ENCODE assay signal across 18 cellular contexts in the genomic region with DNA sequence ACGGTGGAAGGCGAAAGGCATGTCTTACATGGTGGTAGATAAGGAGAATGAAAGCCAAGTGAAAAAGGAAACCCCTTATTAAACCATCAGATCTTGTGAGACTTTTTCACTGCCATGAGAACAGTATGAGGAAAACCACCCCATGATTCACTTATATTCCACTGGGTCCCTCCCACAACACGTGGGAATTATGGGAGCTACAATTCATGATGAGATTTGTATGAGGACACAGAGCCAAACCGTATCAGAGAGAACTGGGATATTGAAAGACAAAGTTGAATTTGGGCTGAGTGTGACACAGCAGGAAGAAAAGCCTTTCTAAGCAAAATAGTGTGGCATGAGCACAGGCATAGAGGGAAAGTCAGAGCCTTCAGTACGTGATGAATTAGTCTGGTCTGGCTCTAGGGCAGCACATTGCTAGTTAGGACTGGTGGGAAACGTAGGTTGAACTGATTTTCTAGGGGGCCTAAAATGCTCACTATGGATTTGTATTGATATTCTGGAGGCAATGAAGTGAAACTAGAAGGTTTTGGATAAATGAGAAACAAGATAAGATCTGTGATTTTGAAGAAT.
"Had no signal": no experiment of that assay in that cellular context is flagged by ENCODE, and none has a peak within 500 bp of the region (broad histone marks: within the 10 kb centered on the region; RNA-seq: fewer than 3 reads in every experiment).

No MANE protein-coding gene starts in this region.

- H3K4me3 ChIP-seq: dorsolateral prefrontal cortex, gastrocnemius medialis, heart left ventricle, left lung, right atrium auricular region, thyroid gland had no signal

- H3K27ac ChIP-seq: dorsolateral prefrontal cortex, gastrocnemius medialis, heart left ventricle, left lung, right atrium auricular region, thyroid gland had no signal

- H3K4me3 Mint-ChIP-seq: activated CD4-positive, alpha-beta T cell treated with anti-CD3 and anti-CD28 coated beads for 36 hours; WTC11 had no signal

- H3K27ac Mint-ChIP-seq: activated CD4-positive, alpha-beta T cell treated with anti-CD3 and anti-CD28 coated beads for 36 hours; activated naive CD4-positive, alpha-beta T cell treated with anti-CD3 and anti-CD28 coated beads, Interleukin-2, amount 50 U/mL, for 72 hours; progenitor cell of endocrine pancreas; WTC11 had no signal

- FAIRE-seq: urothelium cell line had no signal

- H3K9me3 ChIP-seq: gastrocnemius medialis, right atrium auricular region, thyroid gland had no signal

- H3K36me3 ChIP-seq: gastrocnemius medialis, heart left ventricle, left lung, right atrium auricular region, thyroid gland had no signal

- H3K4me1 Mint-ChIP-seq: activated CD4-positive, alpha-beta T cell treated with anti-CD3 and anti-CD28 coated beads for 36 hours had no signal

- H3K27me3 Mint-ChIP-seq: activated CD4-positive, alpha-beta T cell treated with anti-CD3 and anti-CD28 coated beads for 36 hours; progenitor cell of endocrine pancreas had no signal

- H3K36me3 Mint-ChIP-seq: activated naive CD4-positive, alpha-beta T cell treated with anti-CD3 and anti-CD28 coated beads, Interleukin-2, amount 50 U/mL, for 72 hours had no signal

- DNase-seq: activated CD4-positive, alpha-beta T cell treated with anti-CD3 and anti-CD28 coated beads for 36 hours; activated CD4-positive, alpha-beta T cell treated with anti-CD3 and anti-CD28 coated beads, Interleukin-2, amount 50 U/mL, for 48 hours; activated gamma-delta T cell; amniotic stem cell; caudate nucleus; dorsolateral prefrontal cortex; gastrocnemius medialis; heart left ventricle; left lung; occipital lobe; stimulated activated CD4-positive, alpha-beta T cell treated with anti-CD3 and anti-CD28 coated beads, Interleukin-2, amount 100 ng/mL, for 24 hours; stimulated activated naive CD4-positive, alpha-beta T cell treated with Interleukin-2 at 50 U/mL for 16 hours; thyroid gland had no signal

- ATAC-seq: activated CD4-positive, alpha-beta T cell treated with anti-CD3 and anti-CD28 coated beads for 36 hours; activated naive CD4-positive, alpha-beta T cell treated with anti-CD3 and anti-CD28 coated beads, Interleukin-2, amount 50 U/mL, for 72 hours; gastrocnemius medialis; heart left ventricle; left lung; WTC11 had no signal

- H3K27me3 ChIP-seq: gastrocnemius medialis, heart left ventricle, left lung, right atrium auricular region, thyroid gland had no signal

- H3K4me1 ChIP-seq: gastrocnemius medialis, heart left ventricle, left lung, right atrium auricular region, thyroid gland had no signal
